In genomic region chr10:22369433-22370072, GRCh38 we compare ENCODE assay signal across 10 cellular contexts. TPM values are rescaled to one million over a fixed set of nuclear protein-coding genes. Genes with fewer than 3 reads are reported as not detected.
DNase-seq lines count a peak whose midpoint lies in the region; ATAC-seq and TF ChIP-seq lines count a peak whose summit lies in the region.
"Had no signal": no experiment of that assay in that cellular context is flagged by ENCODE, and none has a peak within 500 bp of the region (broad histone marks: within the 10 kb centered on the region; RNA-seq: fewer than 3 reads in every experiment).

No MANE protein-coding gene starts in this region.

- RAD21 ChIA-PET in HCT116 (lab: Charles Lee; ENCODE audit: low non-redundant PET in 1 of 2, low total read pairs in 2 of 2, uncharacterized antibody in 2 of 2, unreplicated experiment in 2 of 2), result no interaction called here

- no peaks in the 10 kb centered on the region for H3K9me3 ChIP-seq in HCT116 (ENCODE audit: control insufficient read depth in 1 of 2, insufficient read depth in 1 of 2, low read depth in 1 of 2, low read length in 2 of 2)
- H3K9me3 ChIP-seq in uterus, result no peaks in the 10 kb centered on the region

- no peaks in the 10 kb centered on the region; the same call in 1 of the 2 replicates for H3K9me2 ChIP-seq in HCT116 (ENCODE audit: insufficient read depth)

- no peak overlapping the region for H3K4me2 ChIP-seq in HCT116 (ENCODE audit: low read length)

- no peaks in the 10 kb centered on the region for H3K79me2 ChIP-seq in HCT116 (ENCODE audit: insufficient read depth, low read length)

- H3K27ac ChIP-seq in HCT116 (ENCODE audit: low read depth, low read length) (no peak overlapping the region), uterus (no peak overlapping the region)

- TF ChIP-seq RAD21 in HCT116 (IDR thresholded peaks at IDR 0.05; ENCODE audit: low read depth), result no peak

- ATAC-seq in HCT116, result no peak
- no peak for ATAC-seq in GM18861 (IDR thresholded peaks at IDR 0.05; ENCODE audit: unreplicated experiment)

- no peak for TF ChIP-seq CTCF in GM12864 (IDR thresholded peaks at IDR 0.05; ENCODE audit: low read depth, low read length, missing control alignments)
- no peak for TF ChIP-seq CTCF in HCT116 (IDR thresholded peaks at IDR 0.05 in 2 of 3, conservative IDR thresholded peaks at IDR 0.05 in 1 of 3; ENCODE audit: borderline replicate concordance in 1 of 3, insufficient read depth in 1 of 3, low read depth in 2 of 3, low read length in 2 of 3)
- TF ChIP-seq CTCF in fibroblast of pulmonary artery (IDR thresholded peaks at IDR 0.05; ENCODE audit: low read length, missing control alignments), result no peak
- no peak for TF ChIP-seq CTCF in uterus (IDR thresholded peaks at IDR 0.05)

- H3K4me3 ChIP-seq in GM12864 (ENCODE audit: low read depth, low read length), result no peak overlapping the region
- no peak overlapping the region for H3K4me3 ChIP-seq in HCT116 (replicated peaks in 1 of 2; ENCODE audit: low read depth in 1 of 2, low read length in 2 of 2)
- no peak overlapping the region for H3K4me3 ChIP-seq in fibroblast of pulmonary artery (replicated peaks; ENCODE audit: low read depth, low read length)
- no peak overlapping the region for H3K4me3 ChIP-seq in uterus

- H3K36me3 ChIP-seq in HCT116 (ENCODE audit: control insufficient read depth in 1 of 2, insufficient read depth in 2 of 2, low read length in 2 of 2), result no peaks in the 10 kb centered on the region
- H3K36me3 ChIP-seq in uterus, result no peaks in the 10 kb centered on the region

- peak overlapping the region; percentile 64 for H2AFZ ChIP-seq in HCT116 (ENCODE audit: low read depth, low read length, poor library complexity, severe bottlenecking)

- H3K4me1 ChIP-seq in HCT116 (ENCODE audit: control insufficient read depth in 1 of 2, insufficient read depth in 2 of 2, low read length in 2 of 2) (no peaks in the 10 kb centered on the region), uterus (no peaks in the 10 kb centered on the region)

- POLR2A ChIA-PET in HCT116 (lab: Charles Lee), result interaction anchor here (1.4 kb wide), 1 partner anchor 29 kb away, joined by 3 read pairs; no protein-coding TSS in a partner anchor

- no peak for TF ChIP-seq POLR2A in HCT116 (IDR thresholded peaks at IDR 0.05; ENCODE audit: borderline replicate concordance, extremely low read depth, insufficient read depth, insufficient read length)
- no peak for TF ChIP-seq POLR2A in uterus (IDR thresholded peaks at IDR 0.05)

- no TSS peak for BruUV-seq in HCT116 (replicated peaks; lab: Mats Ljungman, UMichigan)

- DNase-seq in GM12864 (ENCODE audit: low read depth) (peak; percentile 49), HCT116 (ENCODE audit: low read depth, low spot score) (peak; percentile 10), NOMO-1 (lab: John Stamatoyannopoulos, UW; ENCODE audit: unreplicated experiment in 2 of 2) (peak; percentile 49 to 93), fibroblast of pulmonary artery (ENCODE audit: low read depth) (peak; percentile 32), uterus (no peak), NCI-H1092 (lab: John Stamatoyannopoulos, UW) (no peak), SW 1271 (lab: John Stamatoyannopoulos, UW) (no peak)
- DNase-seq: activated CD8-positive, alpha-beta memory T cell treated with anti-CD3 and anti-CD28 coated beads, Interleukin-2, amount 50 U/mL, for 4 hours; DMS79 had no signal

- no peak overlapping the region for H3K9ac ChIP-seq in HCT116 (ENCODE audit: low read length)

- CTCF ChIA-PET in HCT116 (lab: Charles Lee), result interaction anchor here (0.6 kb wide), 1 partner anchor 216 kb away, joined by 3 read pairs; no protein-coding TSS in a partner anchor

- intact Hi-C loops in HCT116 (cut with micrococcal nuclease) (no loop called here), uterus (cut with DNase I; ENCODE audit: low total_unique reads) (no loop called here)

- H4K20me1 ChIP-seq in HCT116 (ENCODE audit: insufficient read depth), result no peaks in the 10 kb centered on the region

- H3K27me3 ChIP-seq in HCT116 (ENCODE audit: insufficient read depth, low read length), result no peaks in the 10 kb centered on the region
- peaks cover 0 to 3% of the 10 kb centered on the region in 2 donors for H3K27me3 ChIP-seq in uterus

TF ChIP-seq in HCT116, 20 proteins besides CTCF, POLR2A, EP300 and RAD21:
- TF ChIP-seq FOSL1 (IDR thresholded peaks at IDR 0.05; ENCODE audit: low read depth) (0 out of 2 replicates have a peak, but pooled peaks have one; percentile 21), ATF3 (IDR thresholded peaks at IDR 0.05) (peak; percentile 36; the same call in 1 of the 2 replicates), ZNF274 (IDR thresholded peaks at IDR 0.05; ENCODE audit: low read depth, low read length) (no peak), EGR1 (IDR thresholded peaks at IDR 0.05; ENCODE audit: low read depth) (no peak), SP1 (IDR thresholded peaks at IDR 0.05; ENCODE audit: low read depth) (0 out of 2 replicates have a peak, but pooled peaks have one; percentile 14), CEBPB (IDR thresholded peaks at IDR 0.05; ENCODE audit: low read depth) (peak; percentile 77)
- TF ChIP-seq, protein P1, sequence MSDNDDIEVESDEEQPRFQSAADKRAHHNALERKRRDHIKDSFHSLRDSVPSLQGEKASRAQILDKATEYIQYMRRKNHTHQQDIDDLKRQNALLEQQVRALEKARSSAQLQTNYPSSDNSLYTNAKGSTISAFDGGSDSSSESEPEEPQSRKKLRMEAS (IDR thresholded peaks at IDR 0.05), result no peak
- TF ChIP-seq, protein P2, sequence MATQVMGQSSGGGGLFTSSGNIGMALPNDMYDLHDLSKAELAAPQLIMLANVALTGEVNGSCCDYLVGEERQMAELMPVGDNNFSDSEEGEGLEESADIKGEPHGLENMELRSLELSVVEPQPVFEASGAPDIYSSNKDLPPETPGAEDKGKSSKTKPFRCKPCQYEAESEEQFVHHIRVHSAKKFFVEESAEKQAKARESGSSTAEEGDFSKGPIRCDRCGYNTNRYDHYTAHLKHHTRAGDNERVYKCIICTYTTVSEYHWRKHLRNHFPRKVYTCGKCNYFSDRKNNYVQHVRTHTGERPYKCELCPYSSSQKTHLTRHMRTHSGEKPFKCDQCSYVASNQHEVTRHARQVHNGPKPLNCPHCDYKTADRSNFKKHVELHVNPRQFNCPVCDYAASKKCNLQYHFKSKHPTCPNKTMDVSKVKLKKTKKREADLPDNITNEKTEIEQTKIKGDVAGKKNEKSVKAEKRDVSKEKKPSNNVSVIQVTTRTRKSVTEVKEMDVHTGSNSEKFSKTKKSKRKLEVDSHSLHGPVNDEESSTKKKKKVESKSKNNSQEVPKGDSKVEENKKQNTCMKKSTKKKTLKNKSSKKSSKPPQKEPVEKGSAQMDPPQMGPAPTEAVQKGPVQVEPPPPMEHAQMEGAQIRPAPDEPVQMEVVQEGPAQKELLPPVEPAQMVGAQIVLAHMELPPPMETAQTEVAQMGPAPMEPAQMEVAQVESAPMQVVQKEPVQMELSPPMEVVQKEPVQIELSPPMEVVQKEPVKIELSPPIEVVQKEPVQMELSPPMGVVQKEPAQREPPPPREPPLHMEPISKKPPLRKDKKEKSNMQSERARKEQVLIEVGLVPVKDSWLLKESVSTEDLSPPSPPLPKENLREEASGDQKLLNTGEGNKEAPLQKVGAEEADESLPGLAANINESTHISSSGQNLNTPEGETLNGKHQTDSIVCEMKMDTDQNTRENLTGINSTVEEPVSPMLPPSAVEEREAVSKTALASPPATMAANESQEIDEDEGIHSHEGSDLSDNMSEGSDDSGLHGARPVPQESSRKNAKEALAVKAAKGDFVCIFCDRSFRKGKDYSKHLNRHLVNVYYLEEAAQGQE (IDR thresholded peaks at IDR 0.05; ENCODE audit: low read depth), result no peak

RNA-seq across cellular contexts. Expression of gene SPAG6, which starts 24.3 kb away (rescaled TPM):
- not detected for total RNA-seq in HCT116 (2021; ENCODE audit: unreplicated experiment)
- polyA plus RNA-seq in HCT116 (2012), result not detected in 2 replicates
- 1 to 10 TPM in 1 of 4 donors, under 1 TPM in 2, not detected in 1; 0.29 to 3.9 (median 0.49) TPM for total RNA-seq in uterus

RNA-seq across cellular contexts. Expression of gene BMI1, which starts 48.7 kb away (rescaled TPM):
- 81.1 TPM for total RNA-seq in HCT116 (2021; ENCODE audit: unreplicated experiment)
- polyA plus RNA-seq in HCT116 (2012), result 48.6 and 52.5 TPM in 2 replicates
- total RNA-seq in uterus, result 10 to 100 TPM; 50.2 to 85.7 (median 64.7) TPM

RNA-seq across cellular contexts. Expression of gene COMMD3, which starts 53.4 kb away (rescaled TPM):
- 43.0 TPM for total RNA-seq in HCT116 (2021; ENCODE audit: unreplicated experiment)
- 20.2 and 27.9 TPM in 2 replicates for polyA plus RNA-seq in HCT116 (2012)
- 10 to 100 TPM in 3 of 4 donors, 1 to 10 TPM in 1; 7.4 to 39.5 (median 25.8) TPM for total RNA-seq in uterus

Comparison
In these comparisons a context has a peak if more than half of its experiments do, and no peak if none do; other contexts are left out.
1. DNase-seq: peak in GM12864 (single experiment), HCT116 (single experiment), NOMO-1 (2 of 2) and fibroblast of pulmonary artery (single experiment); none in uterus (0 of 2), NCI-H1092 (single experiment) and SW 1271 (0 of 2).